In the genomic region with DNA sequence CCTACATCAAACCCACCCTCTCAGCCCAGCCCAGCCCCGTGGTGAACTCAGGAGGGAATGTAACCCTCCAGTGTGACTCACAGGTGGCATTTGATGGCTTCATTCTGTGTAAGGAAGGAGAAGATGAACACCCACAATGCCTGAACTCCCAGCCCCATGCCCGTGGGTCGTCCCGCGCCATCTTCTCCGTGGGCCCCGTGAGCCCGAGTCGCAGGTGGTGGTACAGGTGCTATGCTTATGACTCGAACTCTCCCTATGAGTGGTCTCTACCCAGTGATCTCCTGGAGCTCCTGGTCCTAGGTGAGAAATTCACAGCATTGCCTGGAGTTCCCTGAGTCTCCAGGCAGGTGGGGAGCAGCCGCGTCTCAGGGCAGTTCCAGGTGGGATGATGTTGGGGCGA, we compare ENCODE assay signal across 7 cellular contexts. TPM values are rescaled to one million over a fixed set of nuclear protein-coding genes. Genes with fewer than 3 reads are reported as not detected.
"Had no signal": no experiment of that assay in that cellular context is flagged by ENCODE, and none has a peak within 500 bp of the region (broad histone marks: within the 10 kb centered on the region; RNA-seq: fewer than 3 reads in every experiment).

No MANE protein-coding gene starts in this region.

RNA-seq across cellular contexts. Expression of gene LILRB1, which starts 1.7 kb away (rescaled TPM):
- total RNA-seq: H1, H9, HepG2, HFFc6, HT1080 had no signal
- polyA plus RNA-seq: GM23338, H1, HepG2 had no signal

RNA-seq across cellular contexts. Expression of gene LILRB4, which starts 30.8 kb away (rescaled TPM):
- total RNA-seq: GM23338, H1, H9, HepG2, HFFc6, HT1080 had no signal
- polyA plus RNA-seq: GM23338, H1, HepG2 had no signal

RNA-seq across cellular contexts. Expression of gene LILRA1, which starts 38.5 kb away (rescaled TPM):
- total RNA-seq: GM23338, H1, H9, HepG2, HFFc6, HT1080 had no signal
- polyA plus RNA-seq: GM23338, H1, HepG2, IgD-negative memory B cell had no signal

RNA-seq across cellular contexts. Expression of gene LILRA2, which starts 58.3 kb away (rescaled TPM):
- total RNA-seq: GM23338, H1, H9, HepG2, HFFc6, HT1080 had no signal
- polyA plus RNA-seq: GM23338, H1 had no signal
